Comparison of ENCODE assay signal across 28 cellular contexts in the genomic region with DNA sequence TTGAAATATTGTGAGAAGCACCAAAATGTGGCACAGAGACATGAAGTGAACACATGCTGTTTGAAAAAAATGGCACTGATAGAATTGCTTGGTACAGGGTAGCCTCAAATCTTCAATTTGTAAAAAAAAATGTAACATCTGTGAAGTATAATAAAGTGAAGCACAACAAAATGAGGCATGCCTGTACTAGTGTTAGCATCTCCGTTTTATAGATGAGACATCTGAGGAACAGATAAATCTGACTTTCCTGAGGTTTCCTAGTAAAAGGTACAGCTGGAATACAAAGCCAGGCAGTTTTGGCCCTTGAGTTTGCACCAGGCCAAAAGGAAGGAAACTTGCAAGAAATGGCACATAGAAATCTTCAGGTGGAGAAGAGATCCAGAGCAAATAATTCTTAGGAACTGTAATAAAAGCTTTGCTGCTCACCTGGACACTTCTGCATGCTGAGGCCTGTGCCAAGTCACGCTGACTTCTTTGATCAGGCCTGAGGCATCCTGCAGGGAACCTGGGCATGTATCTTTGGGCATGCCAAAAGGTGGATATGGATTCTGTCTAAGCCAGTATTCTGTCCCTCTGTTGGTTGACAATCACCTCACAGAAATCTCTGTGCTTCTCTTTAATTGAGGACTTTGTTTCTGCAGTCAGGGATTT.
"Had no signal": no experiment of that assay in that cellular context is flagged by ENCODE, and none has a peak within 500 bp of the region (broad histone marks: within the 10 kb centered on the region; RNA-seq: fewer than 3 reads in every experiment).

No MANE protein-coding gene starts in this region.

- H3K36me3 ChIP-seq: ascending aorta, right atrium auricular region, stomach, thyroid gland, upper lobe of left lung, vagina had no signal

- H2AFZ ChIP-seq: parathyroid adenoma had no signal

- H3K9me3 ChIP-seq: ascending aorta, right atrium auricular region, stomach, thyroid gland, upper lobe of left lung, vagina had no signal

- DNase-seq: activated CD4-positive, alpha-beta memory T cell treated with anti-CD3 and anti-CD28 coated beads, Interleukin-2, amount 10 ng/mL, durations not matched to agents 7 days and 5 days; activated CD4-positive, alpha-beta T cell treated with anti-CD3 and anti-CD28 coated beads for 1 hour; activated CD4-positive, alpha-beta T cell treated with anti-CD3 and anti-CD28 coated beads, Interleukin-2, amount 10 ng/mL, durations not matched to agents 7 days and 5 days; activated CD8-positive, alpha-beta memory T cell treated with anti-CD3 and anti-CD28 coated beads, Interleukin-2, amount 50 U/mL, for 48 hours; activated gamma-delta T cell; activated naive CD4-positive, alpha-beta T cell treated with anti-CD3 and anti-CD28 coated beads, Interleukin-2, amount 10 ng/mL, durations not matched to agents 7 days and 5 days; activated naive CD8-positive, alpha-beta T cell treated with anti-CD3 and anti-CD28 coated beads, Interleukin-2, amount 10 ng/mL, durations not matched to agents 7 days and 5 days; activated T-cell treated with anti-CD3 and anti-CD28 coated beads, Interleukin-2, amount 50 U/mL, for 24 hours; endodermal cell; head of caudate nucleus; hypothalamus; immature natural killer cell; mesenchymal stem cell; naive thymus-derived CD8-positive, alpha-beta T cell; nucleus accumbens; stimulated activated CD4-positive, alpha-beta T cell treated with anti-CD3 and anti-CD28 coated beads, Interleukin-15, amount 100 ng/mL, for 24 hours; stimulated activated CD4-positive, alpha-beta T cell treated with anti-CD3 and anti-CD28 coated beads, Interleukin-2, amount 100 ng/mL, for 24 hours; stimulated activated naive B cell treated with anti-CD40 and anti-IgM and Interleukin-4, amounts not matched to agents 10 μg/mL and 1 μg/mL and 100 μg/mL, for 72 hours; stomach; T-helper 17 cell; T1000; thyroid gland; upper lobe of left lung had no signal

- H3K27ac ChIP-seq: ascending aorta, parathyroid adenoma, right atrium auricular region, stomach, thyroid gland, upper lobe of left lung, vagina had no signal

- H3K4me3 ChIP-seq: ascending aorta, right atrium auricular region, stomach, thyroid gland, upper lobe of left lung, vagina had no signal

- H3K79me2 ChIP-seq: parathyroid adenoma had no signal

- H3K27me3 ChIP-seq: ascending aorta, right atrium auricular region, stomach, thyroid gland, upper lobe of left lung, vagina had no signal

- H3K4me1 ChIP-seq: ascending aorta, parathyroid adenoma, right atrium auricular region, stomach, thyroid gland, upper lobe of left lung had no signal

- H3K9ac ChIP-seq: parathyroid adenoma had no signal

- ATAC-seq: naive thymus-derived CD8-positive, alpha-beta T cell; stimulated activated naive B cell treated with anti-CD40 and anti-IgM and Interleukin-4, amounts not matched to agents 10 μg/mL and 1 μg/mL and 100 μg/mL, for 72 hours; T-helper 17 cell; WTC11 had no signal
